In the genomic region with DNA sequence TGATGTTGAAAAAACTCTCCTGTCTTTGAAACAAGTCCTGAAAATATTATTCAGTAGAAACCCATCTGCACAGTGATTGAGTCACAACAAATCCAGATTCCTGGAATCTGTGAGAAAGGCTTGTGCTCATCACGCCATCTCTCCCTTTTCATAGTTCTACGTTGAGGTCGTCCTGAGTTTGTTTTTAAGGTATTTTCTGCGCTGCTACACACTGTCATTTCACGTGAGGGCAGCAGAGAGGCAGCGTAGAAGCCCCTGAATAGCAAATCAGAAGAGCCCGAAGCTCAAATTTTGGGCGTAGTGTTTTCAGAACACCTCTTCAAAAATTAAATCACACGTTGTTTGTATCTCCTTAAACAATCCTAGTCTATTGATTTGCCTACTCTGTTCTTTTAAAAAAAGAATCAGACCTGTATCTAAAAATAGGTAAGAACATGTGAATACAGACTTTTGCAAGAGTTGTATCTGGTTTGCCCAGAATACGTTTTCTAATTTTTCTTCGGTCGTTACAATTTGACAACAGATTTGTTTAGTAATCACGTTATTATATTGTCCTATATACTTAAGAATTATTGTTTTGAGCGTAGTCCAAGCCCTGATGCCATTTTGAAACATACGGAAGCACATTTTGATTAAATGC, we compare ENCODE assay signal across 9 cellular contexts.
DNase-seq lines count a peak whose midpoint lies in the region; ATAC-seq and TF ChIP-seq lines count a peak whose summit lies in the region.
"Had no signal": no experiment of that assay in that cellular context is flagged by ENCODE, and none has a peak within 500 bp of the region (broad histone marks: within the 10 kb centered on the region; RNA-seq: fewer than 3 reads in every experiment).

No MANE protein-coding gene starts in this region.

- intact Hi-C loops in OCI-LY7 (cut with micrococcal nuclease; ENCODE audit: unreplicated experiment) (loop anchor here (5.0 kb wide), 2 partner anchors 275 to 280 kb away; no protein-coding TSS in a partner anchor), mucosa of descending colon (cut with DNase I, micrococcal nuclease) (no loop called here)

- H3K36me3 ChIP-seq in OCI-LY7 (ENCODE audit: insufficient read depth, low read length) (no peaks in the 10 kb centered on the region), mucosa of descending colon (ENCODE audit: low read depth) (no peaks in the 10 kb centered on the region)
- H3K36me3 ChIP-seq: BLaER1 had no signal

- H2AFZ ChIP-seq in OCI-LY7 (ENCODE audit: low read length): 0 out of 2 replicates have a peak overlapping the region, but pooled peaks have one; percentile 39

- H3K27ac ChIP-seq in OCI-LY7 (ENCODE audit: low read depth, low read length, poor library complexity, severe bottlenecking): no peak overlapping the region
- H3K27ac ChIP-seq: BLaER1 had no signal

- POLR2A ChIA-PET in OCI-LY7 (lab: Charles Lee): interaction anchor here (0.8 to 1.3 kb wide), 4 partner anchors 10 to 218 kb away, joined by 3 to 5 read pairs (median 4); no protein-coding TSS in a partner anchor

- H3K79me2 ChIP-seq in OCI-LY7 (ENCODE audit: insufficient read depth, low read depth, low read length): no peaks in the 10 kb centered on the region

- peaks cover 5% of the 10 kb centered on the region for H3K4me1 ChIP-seq in OCI-LY7 (ENCODE audit: insufficient read depth, low read length, poor library complexity, severe bottlenecking)
- no peaks in the 10 kb centered on the region for H3K4me1 ChIP-seq in mucosa of descending colon (ENCODE audit: low read depth)

- CTCF ChIA-PET in OCI-LY7 (lab: Charles Lee; ENCODE audit: unreplicated experiment): interaction anchor here (0.9 to 1.0 kb wide), 2 partner anchors 24 to 188 kb away, joined by 3 read pairs; no protein-coding TSS in a partner anchor

- no peaks in the 10 kb centered on the region for H3K9me2 ChIP-seq in OCI-LY7 (ENCODE audit: insufficient read depth, low read length)

- no peaks in the 10 kb centered on the region for H4K20me1 ChIP-seq in OCI-LY7 (ENCODE audit: insufficient read depth, low read length)
- H4K20me1 ChIP-seq: BLaER1 had no signal

- H3K4me3 ChIP-seq in OCI-LY7 (ENCODE audit: low read depth, low read length, poor library complexity, severe bottlenecking): no peak overlapping the region
- no peak overlapping the region for H3K4me3 ChIP-seq in mucosa of descending colon
- H3K4me3 ChIP-seq: BLaER1 had no signal

- H3K9me3 ChIP-seq in OCI-LY7 (ENCODE audit: low read length) (no peaks in the 10 kb centered on the region), mucosa of descending colon (no peaks in the 10 kb centered on the region)
- H3K9me3 ChIP-seq: BLaER1 had no signal

- DNase-seq in NCI-H1417 (lab: John Stamatoyannopoulos, UW) (peak in 2 of 3 experiments; percentile 4 to 40), NCI-H1417 treated with DMSO at 0.1 percent for 48 hours (lab: John Stamatoyannopoulos, UW) (no peak), HPDE6-E6E7 (ENCODE audit: extremely low spot score) (peak; percentile 43), OCI-LY7 (ENCODE audit: low spot score) (peak; percentile 53), dermis microvascular lymphatic vessel endothelial cell (ENCODE audit: low read depth in 2 of 2) (peak; percentile 11 to 32), mucosa of descending colon (peak in 1 of 3 donors; percentile 27)
- no peak for DNase-seq in activated effector memory CD4-positive, alpha-beta T cell treated with Interleukin-2 at 50 U/mL for 16 hours

- BruUV-seq in OCI-LY7 (replicated peaks; lab: Mats Ljungman, UMichigan): no TSS peak

- TF ChIP-seq CTCF in OCI-LY7 (conservative IDR thresholded peaks at IDR 0.05; ENCODE audit: low read length) (peak; percentile 80), mucosa of descending colon (IDR thresholded peaks at IDR 0.05) (no peak)

- H3K4me2 ChIP-seq in OCI-LY7 (ENCODE audit: low read length): peak overlapping the region; percentile 31; the same call in 1 of the 2 replicates
- H3K4me2 ChIP-seq: BLaER1 had no signal

- ATAC-seq in GM21381 (IDR thresholded peaks at IDR 0.05; ENCODE audit: unreplicated experiment) (peak; percentile 67), mucosa of descending colon (peak; percentile 44)

Comparison
In these comparisons a context has a peak if more than half of its experiments do, and no peak if none do; other contexts are left out.
1. DNase-seq: peak in NCI-H1417 (2 of 3), HPDE6-E6E7 (single experiment), OCI-LY7 (single experiment) and dermis microvascular lymphatic vessel endothelial cell (2 of 2); none in NCI-H1417 treated with DMSO at 0.1 percent for 48 hours (single experiment) and activated effector memory CD4-positive, alpha-beta T cell treated with Interleukin-2 at 50 U/mL for 16 hours (single experiment).